Comparison of ENCODE assay signal across 8 cellular contexts in the genomic region with DNA sequence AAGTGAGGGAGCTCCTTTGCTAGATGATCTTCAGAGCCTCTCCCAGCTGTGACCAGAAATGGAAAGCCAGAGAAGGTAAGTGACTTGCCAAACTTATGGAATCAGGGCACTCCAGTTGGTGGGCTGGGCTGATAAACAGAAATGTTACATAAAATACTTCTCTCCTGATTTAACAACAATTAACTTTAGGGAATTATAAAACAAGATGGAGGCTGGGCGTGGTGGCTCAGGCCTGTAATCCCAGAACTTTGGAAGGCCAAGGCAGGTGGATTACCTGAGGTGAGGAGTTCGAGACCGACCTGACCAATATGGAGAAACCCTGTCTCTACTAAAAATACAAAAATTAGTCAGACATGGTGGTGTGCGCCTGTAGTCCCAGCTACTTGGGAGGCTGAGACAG. TPM values are rescaled to one million over a fixed set of nuclear protein-coding genes. Genes with fewer than 3 reads are reported as not detected.
DNase-seq lines count a peak whose midpoint lies in the region; ATAC-seq, FAIRE-seq and TF ChIP-seq lines count a peak whose summit lies in the region.

No MANE protein-coding gene starts in this region.

- H3K4me1 ChIP-seq in OCI-LY1 (ENCODE audit: insufficient read depth, low read length, severe bottlenecking) (peaks cover 18% of the 10 kb centered on the region), psoas muscle (peaks cover 9% of the 10 kb centered on the region), kidney (ENCODE audit: control insufficient read depth in 1 of 2, insufficient read depth in 1 of 2, low read depth in 1 of 2, low read length in 2 of 2) (peaks cover 5 to 8% of the 10 kb centered on the region in 2 donors)
- peaks cover 15% of the 10 kb centered on the region for H3K4me1 ChIP-seq in effector memory CD4-positive, alpha-beta T cell (ENCODE audit: control insufficient read depth, insufficient read depth, low read length, poor library complexity, severe bottlenecking)

- no peaks in the 10 kb centered on the region for H3K27me3 ChIP-seq in OCI-LY1 (ENCODE audit: insufficient read depth, low read length)
- H3K27me3 ChIP-seq in effector memory CD4-positive, alpha-beta T cell (replicated peaks; ENCODE audit: control insufficient read depth, insufficient read depth, low read length, poor library complexity, severe bottlenecking), result no peaks in the 10 kb centered on the region
- no peaks in the 10 kb centered on the region for H3K27me3 ChIP-seq in psoas muscle (ENCODE audit: insufficient read depth in 3 of 3, low read length in 2 of 3)

- peak overlapping the region; percentile 68; the same call in 1 of the 2 replicates for H2AFZ ChIP-seq in OCI-LY1 (ENCODE audit: low read length)

- H3K9me3 ChIP-seq in OCI-LY1 (ENCODE audit: low read length) (no peaks in the 10 kb centered on the region), psoas muscle (no peaks in the 10 kb centered on the region), kidney (ENCODE audit: control insufficient read depth in 1 of 2, low read length in 2 of 2) (no peaks in the 10 kb centered on the region)
- no peaks in the 10 kb centered on the region for H3K9me3 ChIP-seq in effector memory CD4-positive, alpha-beta T cell (ENCODE audit: control insufficient read depth, low read length)

- peak overlapping the region; percentile 69 for H3K9ac ChIP-seq in OCI-LY1 (ENCODE audit: low read length)
- H3K9ac ChIP-seq in kidney (ENCODE audit: low read length in 2 of 2), result peak overlapping the region in 1 of 2 donors; percentile 63

- H4K20me1 ChIP-seq in OCI-LY1 (ENCODE audit: insufficient read depth, low read length), result no peaks in the 10 kb centered on the region

- H3K9me2 ChIP-seq in OCI-LY1 (ENCODE audit: low read depth, low read length), result no peaks in the 10 kb centered on the region

- peaks cover 17% of the 10 kb centered on the region for H3K79me2 ChIP-seq in OCI-LY1 (ENCODE audit: insufficient read depth, low read length)

- WGBS in psoas muscle, 3 donors, result 97 to 98% (median 97%) methylated on average over 4 of the region's 4 CpGs

- no peak for FAIRE-seq in kidney (lab: Jason Lieb, UNC)

- TF ChIP-seq CTCF in GM12865 (IDR thresholded peaks at IDR 0.05; ENCODE audit: insufficient read depth, low read depth, low read length, missing control alignments) (no peak), OCI-LY1 (IDR thresholded peaks at IDR 0.05; ENCODE audit: low read length) (no peak), psoas muscle (IDR thresholded peaks at IDR 0.05) (no peak), kidney (IDR thresholded peaks at IDR 0.05; ENCODE audit: borderline replicate concordance, extremely low read depth, insufficient read depth) (no peak)

- H3F3A ChIP-seq in OCI-LY1 (ENCODE audit: insufficient read depth, low read length), result no peaks in the 10 kb centered on the region; the same call in 1 of the 2 replicates

- intact Hi-C loops in psoas muscle (cut with DNase I), result loop anchor here (5.0 to 10.0 kb wide), 4 partner anchors 66 to 884 kb away; a partner anchor contains a TSS
- intact Hi-C loops in kidney (cut with DNase I), result no loop called here

- no peak for DNase-seq in GM12865 (ENCODE audit: low read depth)
- no peak for DNase-seq in effector memory CD4-positive, alpha-beta T cell
- no peak for DNase-seq in psoas muscle
- DNase-seq in SKM-1 treated with dmso at 0.1 percent for 144 hours (lab: John Stamatoyannopoulos, UW; ENCODE audit: unreplicated experiment), result no peak
- DNase-seq in kidney, result no peak

- H3K27ac ChIP-seq in OCI-LY1 (ENCODE audit: low read depth, low read length, poor library complexity, severe bottlenecking) (no peak overlapping the region), psoas muscle (peak overlapping the region; percentile 95), kidney (ENCODE audit: low read depth in 2 of 2, low read length in 2 of 2) (no peak overlapping the region)
- H3K27ac ChIP-seq in effector memory CD4-positive, alpha-beta T cell (ENCODE audit: insufficient read depth, low read length, poor library complexity, severe bottlenecking), result peak overlapping the region; percentile 88

- peak overlapping the region; percentile 89 for H3K4me3 ChIP-seq in GM12865 (ENCODE audit: low read depth, low read length)
- H3K4me3 ChIP-seq in OCI-LY1 (ENCODE audit: low read depth, low read length, poor library complexity, severe bottlenecking), result peak overlapping the region; percentile 95
- peak overlapping the region; percentile 93 for H3K4me3 ChIP-seq in effector memory CD4-positive, alpha-beta T cell (ENCODE audit: insufficient read depth, low read depth, low read length, poor library complexity, severe bottlenecking)
- peak overlapping the region; percentile 98 for H3K4me3 ChIP-seq in psoas muscle
- H3K4me3 ChIP-seq in kidney (ENCODE audit: low read length in 2 of 2), result peak overlapping the region in 1 of 2 donors; percentile 95

- H3K36me3 ChIP-seq in OCI-LY1 (ENCODE audit: insufficient read depth, low read length) (peaks cover 29% of the 10 kb centered on the region), psoas muscle (ENCODE audit: insufficient read depth in 1 of 2, low read depth in 1 of 2) (peaks cover 0 to 28% of the 10 kb centered on the region in 2 donors), kidney (ENCODE audit: control insufficient read depth in 1 of 2, insufficient read depth in 2 of 2, low read length in 2 of 2) (peaks cover 10 to 12% of the 10 kb centered on the region in 2 donors)
- peaks cover 22% of the 10 kb centered on the region for H3K36me3 ChIP-seq in effector memory CD4-positive, alpha-beta T cell (ENCODE audit: control insufficient read depth, insufficient read depth, low read length)

- no peak for ATAC-seq in psoas muscle
- ATAC-seq in HG03521 (IDR thresholded peaks at IDR 0.05; ENCODE audit: unreplicated experiment), result no peak
- no peak for ATAC-seq in GM21515 (IDR thresholded peaks at IDR 0.05; ENCODE audit: unreplicated experiment)

- peak overlapping the region; percentile 96 for H3K4me2 ChIP-seq in OCI-LY1 (ENCODE audit: low read length)

RNA-seq across cellular contexts. Expression of a gene that starts 0.9 kb away (rescaled TPM):
- 10 to 100 TPM; 18.8 to 52.4 (median 26.5) TPM for total RNA-seq in psoas muscle
- polyA plus RNA-seq in psoas muscle, result 10 to 100 TPM; 49.1 to 98.1 (median 80.5) TPM
- 32.3 TPM for total RNA-seq in kidney
- 25.9 TPM for polyA plus RNA-seq in kidney (ENCODE audit: insufficient read depth, low read depth, low replicate concordance)

Comparison
In these comparisons a context has a peak if more than half of its experiments do, and no peak if none do; other contexts are left out.
1. H3K27ac ChIP-seq: peak in effector memory CD4-positive, alpha-beta T cell (single experiment) and psoas muscle (single experiment); none in OCI-LY1 (single experiment) and kidney (0 of 2).